31 cellular contexts compared by ENCODE assay signal in genomic region chr9:135513351-135513846, GRCh38. TPM values are rescaled to one million over a fixed set of nuclear protein-coding genes. Genes with fewer than 3 reads are reported as not detected.
DNase-seq lines count a peak whose midpoint lies in the region; ATAC-seq and TF ChIP-seq lines count a peak whose summit lies in the region.
"Had no signal": no experiment of that assay in that cellular context is flagged by ENCODE, and none has a peak within 500 bp of the region (broad histone marks: within the 10 kb centered on the region; RNA-seq: fewer than 3 reads in every experiment).

No MANE protein-coding gene starts in this region.

- peaks cover 14% of the 10 kb centered on the region for H3K27me3 Mint-ChIP-seq in nephron progenitor cell (ENCODE audit: low read depth, poor library complexity)

- H3K27ac ChIP-seq in SK-N-SH (ENCODE audit: low read depth in 2 of 2, low read length in 1 of 2) = no peak overlapping the region
- H3K27ac ChIP-seq: 22Rv1, PC-9 had no signal

- no peak for TF ChIP-seq EP300 in SK-N-SH (IDR thresholded peaks at IDR 0.05; ENCODE audit: borderline replicate concordance in 1 of 2, low read depth in 1 of 2, low read length in 1 of 2)

- no peaks in the 10 kb centered on the region for H3K36me3 ChIP-seq in SK-N-SH (replicated peaks in 1 of 2; ENCODE audit: control insufficient read depth in 1 of 2, insufficient read depth in 2 of 2, low read length in 1 of 2)

- no peaks in the 10 kb centered on the region for H3K79me2 ChIP-seq in SK-N-SH (ENCODE audit: insufficient read depth)

- no peak overlapping the region for H2AFZ ChIP-seq in SK-N-SH (ENCODE audit: low read depth)
- H2AFZ ChIP-seq: PC-9 had no signal

- POLR2A ChIA-PET in SK-N-SH (lab: Yijun Ruan, JAX) = no interaction called here

- peaks cover 23% of the 10 kb centered on the region for H3K9me3 Mint-ChIP-seq in nephron progenitor cell
- H3K9me3 Mint-ChIP-seq in stimulated activated effector memory CD8-positive, alpha-beta T cell treated with anti-CD3 and anti-CD28 coated beads, Interleukin-12 subunit alpha, Interleukin-12 subunit beta, amount 100 ng/mL, for 72 hours = peaks cover 8% of the 10 kb centered on the region

- CTCF ChIA-PET in SK-N-SH (lab: Yijun Ruan, JAX) = interaction anchor here (3.2 kb wide), 1 partner anchor 9 kb away, joined by 23 read pairs; no protein-coding TSS in a partner anchor

- H3K27ac Mint-ChIP-seq in nephron progenitor cell = peak overlapping the region; percentile 57
- no peak overlapping the region for H3K27ac Mint-ChIP-seq in stimulated activated effector memory CD8-positive, alpha-beta T cell treated with anti-CD3 and anti-CD28 coated beads, Interleukin-12 subunit alpha, Interleukin-12 subunit beta, amount 100 ng/mL, for 72 hours
- H3K27ac Mint-ChIP-seq: activated CD4-positive, alpha-beta T cell treated with anti-CD3 and anti-CD28 coated beads for 36 hours; activated naive CD4-positive, alpha-beta T cell treated with anti-CD3 and anti-CD28 coated beads, Interleukin-2, amount 50 U/mL, for 24 hours; activated T-helper 1 cell treated with anti-CD3 and anti-CD28 coated beads, Interleukin-12 subunit alpha, Interleukin-12 subunit beta, Interleukin-2, Interleukin-4 antibody, amounts not matched to agents 30 ng/mL and 10 ng/mL and 1 ng/mL, durations not matched to agents 14 hours and 24 hours and 36 hours; CD4-positive, alpha-beta T cell; T-cell had no signal

- no peak for TF ChIP-seq CTCF in SK-N-SH (IDR thresholded peaks at IDR 0.05)
- TF ChIP-seq CTCF in nephron progenitor cell (IDR thresholded peaks at IDR 0.05) = no peak

- H3K4me1 ChIP-seq in SK-N-SH (ENCODE audit: control insufficient read depth in 1 of 2, insufficient read depth in 2 of 2, low read depth in 1 of 2, low read length in 1 of 2) = no peaks in the 10 kb centered on the region; a peak in 1 of 4 replicates

- H3K4me3 ChIP-seq in SK-N-SH (ENCODE audit: low read depth in 2 of 2, low read length in 1 of 2) = no peak overlapping the region
- H3K4me3 ChIP-seq: PC-9, smooth muscle cell had no signal

- no peaks in the 10 kb centered on the region for H3K9me2 ChIP-seq in SK-N-SH

- WGBS in SK-N-SH (ENCODE audit: low lambda C conversion rate) = 73% methylated on average over 14 of the region's 19 CpGs

- no peak overlapping the region for H3K4me2 ChIP-seq in SK-N-SH
- H3K4me2 ChIP-seq: PC-9, smooth muscle cell had no signal

- no peak overlapping the region for H3K9ac ChIP-seq in SK-N-SH

- no peaks in the 10 kb centered on the region for H3K27me3 ChIP-seq in SK-N-SH (ENCODE audit: insufficient read depth)

- peak; percentile 16; the same call in 1 of the 3 replicates for ATAC-seq in SK-N-SH treated with all-trans-retinoic acid at 6 μM for 48 hours
- ATAC-seq in stimulated activated effector memory CD8-positive, alpha-beta T cell treated with anti-CD3 and anti-CD28 coated beads, Interleukin-12 subunit alpha, Interleukin-12 subunit beta, amount 100 ng/mL, for 72 hours = no peak
- ATAC-seq: activated CD4-positive, alpha-beta T cell treated with anti-CD3 and anti-CD28 coated beads for 36 hours; T-cell had no signal

- H3K9me3 ChIP-seq in SK-N-SH = no peaks in the 10 kb centered on the region

- peaks cover 41% of the 10 kb centered on the region for H3K4me1 Mint-ChIP-seq in nephron progenitor cell
- peaks cover 21% of the 10 kb centered on the region for H3K4me1 Mint-ChIP-seq in stimulated activated effector memory CD8-positive, alpha-beta T cell treated with anti-CD3 and anti-CD28 coated beads, Interleukin-12 subunit alpha, Interleukin-12 subunit beta, amount 100 ng/mL, for 72 hours
- H3K4me1 Mint-ChIP-seq: activated CD4-positive, alpha-beta T cell treated with anti-CD3 and anti-CD28 coated beads for 36 hours; activated naive CD4-positive, alpha-beta T cell treated with anti-CD3 and anti-CD28 coated beads, Interleukin-2, amount 50 U/mL, for 24 hours had no signal

- H3F3A ChIP-seq in SK-N-SH (replicated peaks; ENCODE audit: insufficient read depth) = no peaks in the 10 kb centered on the region

- peaks cover 10% of the 10 kb centered on the region for H3K36me3 Mint-ChIP-seq in nephron progenitor cell (ENCODE audit: low read depth)
- no peaks in the 10 kb centered on the region for H3K36me3 Mint-ChIP-seq in stimulated activated effector memory CD8-positive, alpha-beta T cell treated with anti-CD3 and anti-CD28 coated beads, Interleukin-12 subunit alpha, Interleukin-12 subunit beta, amount 100 ng/mL, for 72 hours

- no peaks in the 10 kb centered on the region for H4K20me1 ChIP-seq in SK-N-SH (ENCODE audit: insufficient read depth)

- TF ChIP-seq RAD21 in SK-N-SH (IDR thresholded peaks at IDR 0.05; ENCODE audit: low read length) = no peak

- H3K4me3 Mint-ChIP-seq in nephron progenitor cell = no peak overlapping the region
- H3K4me3 Mint-ChIP-seq in stimulated activated effector memory CD8-positive, alpha-beta T cell treated with anti-CD3 and anti-CD28 coated beads, Interleukin-12 subunit alpha, Interleukin-12 subunit beta, amount 100 ng/mL, for 72 hours = no peak overlapping the region
- H3K4me3 Mint-ChIP-seq: activated CD4-positive, alpha-beta T cell treated with anti-CD3 and anti-CD28 coated beads for 36 hours; activated naive CD4-positive, alpha-beta T cell treated with anti-CD3 and anti-CD28 coated beads, Interleukin-2, amount 50 U/mL, for 24 hours; activated T-helper 1 cell treated with anti-CD3 and anti-CD28 coated beads, Interleukin-12 subunit alpha, Interleukin-12 subunit beta, Interleukin-2, Interleukin-4 antibody, amounts not matched to agents 30 ng/mL and 10 ng/mL and 1 ng/mL, durations not matched to agents 14 hours and 24 hours and 36 hours; CD4-positive, alpha-beta T cell; T-cell had no signal

- DNase-seq in SK-N-SH (no peak), ecto neural progenitor cell (ENCODE audit: low spot score) (peak; percentile 38), nephron progenitor cell (no peak), ureter (ENCODE audit: low spot score) (peak; percentile 12), T-helper 2 cell (no peak), LoVo (ENCODE audit: low spot score) (no peak)
- no peak for DNase-seq in stimulated activated effector memory CD8-positive, alpha-beta T cell treated with anti-CD3 and anti-CD28 coated beads, Interleukin-12 subunit alpha, Interleukin-12 subunit beta, amount 100 ng/mL, for 72 hours (ENCODE audit: low spot score in 2 of 2)
- DNase-seq: activated CD4-positive, alpha-beta T cell treated with anti-CD3 and anti-CD28 coated beads for 36 hours; GDM1; KG1; MV-4-11; NCI-H146; NCI-H510A; NK-92 treated with Interleukin-12 subunit alpha and Interleukin-12 subunit beta, amount 100 ng/mL, for 24 hours; nucleus accumbens; PC-9; SIG-M5 had no signal

TF ChIP-seq in SK-N-SH treated with all-trans-retinoic acid at 6 μM for 48 hours, 23 proteins besides CTCF, POLR2A, EP300 and RAD21 (continues in another document):
- TF ChIP-seq ARNTL (CRISPR knock-in tag; IDR thresholded peaks at IDR 0.05; ENCODE audit: borderline replicate concordance, low read depth) (no peak), BACH2 (CRISPR knock-in tag; IDR thresholded peaks at IDR 0.05; ENCODE audit: borderline replicate concordance) (no peak)

TF ChIP-seq in SK-N-SH, 30 proteins besides CTCF, POLR2A, EP300 and RAD21:
- no peak for TF ChIP-seq NRF1 (IDR thresholded peaks at IDR 0.05; ENCODE audit: low read depth, low read length)
- TF ChIP-seq USF1 (IDR thresholded peaks at IDR 0.05; ENCODE audit: borderline replicate concordance, low read depth) = no peak
- TF ChIP-seq SMC3 (IDR thresholded peaks at IDR 0.05; ENCODE audit: low read depth, low read length) = no peak
- TF ChIP-seq MXI1 (IDR thresholded peaks at IDR 0.05; ENCODE audit: low read depth, low read length) = no peak
- no peak for TF ChIP-seq YY1 (IDR thresholded peaks at IDR 0.05; ENCODE audit: low read depth)
- no peak for TF ChIP-seq ELF1 (IDR thresholded peaks at IDR 0.05)
- no peak for TF ChIP-seq RFX5 (IDR thresholded peaks at IDR 0.05; ENCODE audit: low read length)
- no peak for TF ChIP-seq MEF2A (IDR thresholded peaks at IDR 0.05; ENCODE audit: borderline replicate concordance, low read depth)

RNA-seq across cellular contexts. Expression of gene LCN1, which starts 7.8 kb away (rescaled TPM):
- polyA plus RNA-seq in SK-N-SH (2012; rRNA removed) = not detected in 2 replicates
- polyA plus RNA-seq in SK-N-SH (2012; cell fraction: cytosol; rRNA removed) = not detected in 2 replicates
- not detected in 2 replicates for polyA plus RNA-seq in SK-N-SH (2012; cell fraction: nucleus; rRNA removed)
- not detected for total RNA-seq in ureter
- total RNA-seq: activated CD4-positive, alpha-beta T cell treated with anti-CD3 and anti-CD28 coated beads for 36 hours; activated T-helper 1 cell treated with anti-CD3 and anti-CD28 coated beads, Interleukin-12 subunit alpha, Interleukin-12 subunit beta, Interleukin-2, Interleukin-4 antibody, amounts not matched to agents 30 ng/mL and 10 ng/mL and 1 ng/mL, durations not matched to agents 14 hours and 24 hours and 36 hours; CD4-positive, alpha-beta T cell; glomerular endothelial cell; HT1080; kidney epithelial cell; lung microvascular endothelial cell; myocyte; PC-9; renal cortical epithelial cell; T-cell; temporal lobe had no signal

RNA-seq across cellular contexts. Expression of gene MRPS2, which starts 12.9 kb away (rescaled TPM):
- 113 and 116 TPM in 2 replicates for polyA plus RNA-seq in SK-N-SH (2012; rRNA removed)
- polyA plus RNA-seq in SK-N-SH (2012; cell fraction: cytosol; rRNA removed) = 36.6 and 76.5 TPM in 2 replicates
- 59.4 and 94.1 TPM in 2 replicates for polyA plus RNA-seq in SK-N-SH (2012; cell fraction: nucleus; rRNA removed)
- 34.5 TPM for total RNA-seq in ureter

RNA-seq across cellular contexts. Expression of gene OBP2A, which starts 32.5 kb away (rescaled TPM):
- polyA plus RNA-seq in SK-N-SH (2012; rRNA removed) = not detected in 2 replicates
- not detected in 2 replicates for polyA plus RNA-seq in SK-N-SH (2012; cell fraction: cytosol; rRNA removed)
- not detected in 2 replicates for polyA plus RNA-seq in SK-N-SH (2012; cell fraction: nucleus; rRNA removed)
- not detected for total RNA-seq in ureter
- total RNA-seq: activated CD4-positive, alpha-beta T cell treated with anti-CD3 and anti-CD28 coated beads for 36 hours; activated T-helper 1 cell treated with anti-CD3 and anti-CD28 coated beads, Interleukin-12 subunit alpha, Interleukin-12 subunit beta, Interleukin-2, Interleukin-4 antibody, amounts not matched to agents 30 ng/mL and 10 ng/mL and 1 ng/mL, durations not matched to agents 14 hours and 24 hours and 36 hours; CD4-positive, alpha-beta T cell; glomerular endothelial cell; kidney epithelial cell; lung microvascular endothelial cell; myocyte; PC-9; renal cortical epithelial cell; smooth muscle cell; T-cell; temporal lobe had no signal

RNA-seq across cellular contexts. Expression of gene PPP1R26, which starts 33.8 kb away (rescaled TPM):
- polyA plus RNA-seq in SK-N-SH (2012; rRNA removed) = 18.6 and 20.1 TPM in 2 replicates
- 11.6 and 16.6 TPM in 2 replicates for polyA plus RNA-seq in SK-N-SH (2012; cell fraction: cytosol; rRNA removed)
- polyA plus RNA-seq in SK-N-SH (2012; cell fraction: nucleus; rRNA removed) = 31.3 and 32.1 TPM in 2 replicates
- 25.6 TPM for total RNA-seq in ureter

RNA-seq across cellular contexts. Expression of gene PAEP, which starts 48.2 kb away (rescaled TPM):
- polyA plus RNA-seq in SK-N-SH (2012; rRNA removed) = 0.08 TPM in 1 of 2 replicates, not detected in the other
- polyA plus RNA-seq in SK-N-SH (2012; cell fraction: cytosol; rRNA removed) = not detected in 2 replicates
- 0.06 TPM in 1 of 2 replicates, not detected in the other for polyA plus RNA-seq in SK-N-SH (2012; cell fraction: nucleus; rRNA removed)
- not detected for total RNA-seq in ureter
- total RNA-seq: activated CD4-positive, alpha-beta T cell treated with anti-CD3 and anti-CD28 coated beads for 36 hours; activated T-helper 1 cell treated with anti-CD3 and anti-CD28 coated beads, Interleukin-12 subunit alpha, Interleukin-12 subunit beta, Interleukin-2, Interleukin-4 antibody, amounts not matched to agents 30 ng/mL and 10 ng/mL and 1 ng/mL, durations not matched to agents 14 hours and 24 hours and 36 hours; CD4-positive, alpha-beta T cell; glomerular endothelial cell; kidney epithelial cell; lung microvascular endothelial cell; myocyte; PC-9; renal cortical epithelial cell; T-cell; temporal lobe had no signal
- polyA plus RNA-seq: smooth muscle cell had no signal

Comparison
In these comparisons a context has a peak if more than half of its experiments do, and no peak if none do; other contexts are left out.
1. DNase-seq: peak in ecto neural progenitor cell (single experiment) and ureter (single experiment); none in SK-N-SH (single experiment), nephron progenitor cell (single experiment), T-helper 2 cell (0 of 5), LoVo (single experiment) and stimulated activated effector memory CD8-positive, alpha-beta T cell treated with anti-CD3 and anti-CD28 coated beads, Interleukin-12 subunit alpha, Interleukin-12 subunit beta, amount 100 ng/mL, for 72 hours (0 of 2).